ENCODE assay signal across 1 cellular context in genomic region chr4:791866-792630, GRCh38.
TF ChIP-seq lines count a peak whose summit lies in the region.

No MANE protein-coding gene starts in this region.

TF ChIP-seq in HepG2, 621 proteins besides CTCF, POLR2A, EP300 and RAD21 (continued from another document):
- TF ChIP-seq ZNF687 (CRISPR knock-in tag; IDR thresholded peaks at IDR 0.05): 0 out of 2 replicates have a peak, but pooled peaks have one; percentile 22
